Comparison of ENCODE assay signal across 8 cellular contexts in the genomic region with DNA sequence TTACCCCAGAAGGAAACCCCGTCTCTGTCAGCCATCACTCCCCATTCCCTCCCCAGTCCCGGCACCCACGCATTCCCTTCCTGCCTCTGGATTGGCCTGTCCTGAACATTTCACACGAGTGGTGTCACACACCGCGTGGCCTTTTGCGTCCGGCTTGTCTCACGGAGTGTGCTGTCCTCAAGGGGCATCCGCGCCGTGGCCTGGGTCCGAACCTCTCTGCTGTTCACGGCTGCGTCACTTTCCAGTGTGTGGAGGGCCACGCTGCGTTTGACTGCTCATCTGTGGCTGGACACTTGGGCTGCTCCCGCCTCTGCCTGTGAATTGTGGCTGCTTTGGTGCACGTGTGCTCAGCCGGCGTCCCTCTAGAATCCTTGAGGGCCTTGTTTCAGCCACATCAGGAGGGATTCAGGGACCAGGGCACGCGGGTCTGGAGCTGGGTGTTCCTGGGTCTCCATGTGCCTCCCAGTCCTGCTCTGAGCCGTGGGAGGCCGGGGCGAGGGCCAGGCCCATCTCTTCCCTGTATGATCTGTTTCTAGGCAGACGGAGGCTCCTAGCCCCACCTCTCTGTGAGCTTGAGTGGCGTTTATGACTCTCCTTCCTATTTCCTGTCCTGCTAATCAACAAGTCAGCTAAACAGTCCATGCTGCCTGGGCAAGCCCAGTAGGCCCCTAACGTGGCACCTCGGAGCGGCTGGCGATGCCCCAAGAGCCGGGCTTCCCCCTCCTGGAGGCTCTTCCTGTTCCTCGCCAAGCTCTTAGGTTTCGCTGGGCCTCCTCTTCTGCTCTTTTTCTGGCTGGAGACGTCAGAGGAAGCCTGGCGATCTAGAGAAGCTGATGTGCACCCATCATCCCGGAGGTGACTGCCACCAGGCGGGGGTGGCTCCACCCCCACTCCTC. TPM values are rescaled to one million over a fixed set of nuclear protein-coding genes. Genes with fewer than 3 reads are reported as not detected.
DNase-seq lines count a peak whose midpoint lies in the region; ATAC-seq, FAIRE-seq and TF ChIP-seq lines count a peak whose summit lies in the region.

No MANE protein-coding gene starts in this region.

- DNase-seq in SHP77 (lab: John Stamatoyannopoulos, UW), result peak; percentile 86 to 87
- peak; percentile 87 for DNase-seq in kidney
- peak; percentile 61 for DNase-seq in stimulated activated CD4-positive, alpha-beta T cell treated with anti-CD3 and anti-CD28 coated beads, Interleukin-1b, Interleukin-23, amount 100 ng/mL, for 48 hours
- no peak for DNase-seq in cortex of kidney (lab: John Stamatoyannopoulos, UW)
- no peak for DNase-seq in RPMI8226
- DNase-seq in NCI-H1092 treated with DMSO at 0.1 percent for 48 hours (lab: John Stamatoyannopoulos, UW), result no peak

- H3K4me1 ChIP-seq in kidney (ENCODE audit: control insufficient read depth in 1 of 2, insufficient read depth in 1 of 2, low read depth in 1 of 2, low read length in 2 of 2), result peaks cover 26 to 56% of the 10 kb centered on the region in 2 donors

- peaks cover 62% of the 10 kb centered on the region for H3K4me1 Mint-ChIP-seq in brain

- TF ChIP-seq CTCF in brain (conservative IDR thresholded peaks at IDR 0.05) (no peak), kidney (IDR thresholded peaks at IDR 0.05; ENCODE audit: borderline replicate concordance, extremely low read depth, insufficient read depth) (no peak)

- peak; percentile 40 for ATAC-seq in GM18907 (IDR thresholded peaks at IDR 0.05; ENCODE audit: unreplicated experiment)

- no peaks in the 10 kb centered on the region for H3K9me3 ChIP-seq in kidney (ENCODE audit: control insufficient read depth in 1 of 2, low read length in 2 of 2)

- H3K27ac Mint-ChIP-seq in brain, result peak overlapping the region; percentile 90 to 96 (median 94)

- H3K9me3 Mint-ChIP-seq in brain, result no peaks in the 10 kb centered on the region

- peak overlapping the region; percentile 22 to 53 for H3K9ac ChIP-seq in kidney (ENCODE audit: low read length in 2 of 2)

- H3K27ac ChIP-seq in kidney (ENCODE audit: low read depth in 2 of 2, low read length in 2 of 2), result peak overlapping the region; percentile 86 to 90

- H3K4me3 ChIP-seq in kidney (ENCODE audit: low read length in 2 of 2), result no peak overlapping the region

- H3K27me3 Mint-ChIP-seq in brain, result no peaks in the 10 kb centered on the region

- peak overlapping the region; percentile 10 to 66 (median 43) for H3K4me3 Mint-ChIP-seq in brain

- FAIRE-seq in kidney (lab: Jason Lieb, UNC), result no peak

- H3K36me3 Mint-ChIP-seq in brain, result peaks cover 28% of the 10 kb centered on the region

- intact Hi-C loops in kidney (cut with DNase I), result no loop called here

- H3K36me3 ChIP-seq in kidney (ENCODE audit: control insufficient read depth in 1 of 2, insufficient read depth in 2 of 2, low read length in 2 of 2), result peaks cover 3% of the 10 kb centered on the region in 2 donors

RNA-seq across cellular contexts. Expression of a gene that starts 8.1 kb away (rescaled TPM):
- 72.6 TPM for polyA plus RNA-seq in brain (ENCODE audit: insufficient read depth, low read depth, low replicate concordance)
- 57.7 TPM for total RNA-seq in kidney
- polyA plus RNA-seq in kidney (ENCODE audit: insufficient read depth, low read depth, low replicate concordance), result 40.7 TPM

RNA-seq across cellular contexts. Expression of a gene that starts 24.2 kb away (rescaled TPM):
- polyA plus RNA-seq in brain (ENCODE audit: insufficient read depth, low read depth, low replicate concordance) (11.2 TPM), kidney (ENCODE audit: insufficient read depth, low read depth, low replicate concordance) (1.0 TPM)
- total RNA-seq in kidney, result 1.1 TPM

RNA-seq across cellular contexts. Expression of a gene that starts 27.9 kb away (rescaled TPM):
- polyA plus RNA-seq in brain (ENCODE audit: insufficient read depth, low read depth, low replicate concordance), result 365 TPM
- total RNA-seq in kidney, result 183 TPM
- 641 TPM for polyA plus RNA-seq in kidney (ENCODE audit: insufficient read depth, low read depth, low replicate concordance)

RNA-seq across cellular contexts. Expression of a gene that starts 34.7 kb away (rescaled TPM):
- polyA plus RNA-seq in brain (ENCODE audit: insufficient read depth, low read depth, low replicate concordance), result 79.7 TPM
- 205 TPM for total RNA-seq in kidney
- 21.3 TPM for polyA plus RNA-seq in kidney (ENCODE audit: insufficient read depth, low read depth, low replicate concordance)

RNA-seq across cellular contexts. Expression of a gene that starts 39.6 kb away (rescaled TPM):
- polyA plus RNA-seq in brain (ENCODE audit: insufficient read depth, low read depth, low replicate concordance) (26.9 TPM), kidney (ENCODE audit: insufficient read depth, low read depth, low replicate concordance) (12.2 TPM)
- total RNA-seq in kidney, result 156 TPM

Comparison
In these comparisons a context has a peak if more than half of its experiments do, and no peak if none do; other contexts are left out.
1. DNase-seq: peak in SHP77 (2 of 2), kidney (single experiment) and stimulated activated CD4-positive, alpha-beta T cell treated with anti-CD3 and anti-CD28 coated beads, Interleukin-1b, Interleukin-23, amount 100 ng/mL, for 48 hours (single experiment); none in cortex of kidney (single experiment), RPMI8226 (single experiment) and NCI-H1092 treated with DMSO at 0.1 percent for 48 hours (single experiment).